ENCODE assay signal across 15 cellular contexts in genomic region chr13:75479102-75479501, GRCh38. TPM values are rescaled to one million over a fixed set of nuclear protein-coding genes. Genes with fewer than 3 reads are reported as not detected.
DNase-seq lines count a peak whose midpoint lies in the region; ATAC-seq and TF ChIP-seq lines count a peak whose summit lies in the region.
"Had no signal": no experiment of that assay in that cellular context is flagged by ENCODE, and none has a peak within 500 bp of the region (broad histone marks: within the 10 kb centered on the region; RNA-seq: fewer than 3 reads in every experiment).

No MANE protein-coding gene starts in this region.

- TF ChIP-seq CTCF in heart left ventricle (IDR thresholded peaks at IDR 0.05) (no peak), HFFc6 (IDR thresholded peaks at IDR 0.05) (no peak), dorsolateral prefrontal cortex (IDR thresholded peaks at IDR 0.05 in 54 of 56, conservative IDR thresholded peaks at IDR 0.05 in 2 of 56; ENCODE audit: low read depth in 1 of 56, partially characterized antibody in 56 of 56) (no peak)

- 32 to 39% (median 34%) methylated on average over 3 of the region's 3 CpGs for WGBS in heart left ventricle, 4 donors

- peak overlapping the region in 11 of 12 donors; percentile 7 to 92 (median 88) for H3K4me3 ChIP-seq in heart left ventricle
- peak overlapping the region in 37 of 59 donors; percentile 0 to 96 (median 83) for H3K4me3 ChIP-seq in dorsolateral prefrontal cortex
- H3K4me3 ChIP-seq in skeletal muscle tissue (ENCODE audit: low read length in 3 of 3) = peak overlapping the region; percentile 85 to 92 (median 86)

- no peak for ATAC-seq in heart left ventricle
- no peak for ATAC-seq in left cardiac atrium

- no peaks in the 10 kb centered on the region for H3K36me3 ChIP-seq in heart left ventricle
- no peaks in the 10 kb centered on the region for H3K36me3 ChIP-seq in skeletal muscle tissue (ENCODE audit: control insufficient read depth in 3 of 3, insufficient read depth in 3 of 3, low read length in 3 of 3)
- H3K36me3 ChIP-seq: ascending aorta had no signal

- peaks cover 0 to 40% (median 19%) of the 10 kb centered on the region in 12 donors for H3K4me1 ChIP-seq in heart left ventricle
- H3K4me1 ChIP-seq in skeletal muscle tissue (ENCODE audit: control insufficient read depth in 3 of 3, insufficient read depth in 3 of 3, low read length in 3 of 3) = peaks cover 10 to 18% (median 13%) of the 10 kb centered on the region in 3 donors
- H3K4me1 ChIP-seq: ascending aorta had no signal

- H3K27me3 ChIP-seq in heart left ventricle (peaks cover 0 to 7% (median 0%) of the 10 kb centered on the region in 9 donors), dorsolateral prefrontal cortex (no peaks in the 10 kb centered on the region), skeletal muscle tissue (ENCODE audit: control insufficient read depth in 3 of 3, insufficient read depth in 3 of 3, low read length in 3 of 3) (no peaks in the 10 kb centered on the region)
- H3K27me3 ChIP-seq: ascending aorta had no signal

- H3K27ac Mint-ChIP-seq in HFFc6 = no peak overlapping the region

- H3K27me3 Mint-ChIP-seq in HFFc6 (ENCODE audit: insufficient read depth) = no peaks in the 10 kb centered on the region

- DNase-seq in heart left ventricle = no peak
- no peak for DNase-seq in left cardiac atrium
- DNase-seq in HFFc6 = no peak
- no peak for DNase-seq in dorsolateral prefrontal cortex
- DNase-seq in NCI-H2171 (lab: John Stamatoyannopoulos, UW) = no peak
- DNase-seq in activated CD8-positive, alpha-beta memory T cell treated with anti-CD3 and anti-CD28 coated beads, Interleukin-2, amount 50 U/mL, for 4 hours = no peak
- no peak for DNase-seq in SKM-1 treated with dmso at 0.1 percent for 144 hours (lab: John Stamatoyannopoulos, UW; ENCODE audit: unreplicated experiment)
- DNase-seq: activated CD4-positive, alpha-beta T cell treated with anti-CD3 and anti-CD28 coated beads, Interleukin-2, amount 50 U/mL, for 4 hours; EL; NCI-H146; NCI-H69; SIG-M5; stimulated activated CD4-positive, alpha-beta T cell treated with anti-CD3 and anti-CD28 coated beads, Interleukin-15, amount 100 ng/mL, for 24 hours had no signal

- peak overlapping the region in 5 of 12 donors; percentile 26 to 91 (median 87) for H3K27ac ChIP-seq in heart left ventricle
- H3K27ac ChIP-seq in dorsolateral prefrontal cortex = peak overlapping the region in 3 of 59 donors; percentile 16 to 89 (median 30)
- H3K27ac ChIP-seq in skeletal muscle tissue (ENCODE audit: low read depth, low read length) = peak overlapping the region; percentile 83
- H3K27ac ChIP-seq: ascending aorta had no signal

- H3K9me3 ChIP-seq in heart left ventricle (no peaks in the 10 kb centered on the region), skeletal muscle tissue (ENCODE audit: control insufficient read depth in 3 of 3, low read length in 3 of 3) (no peaks in the 10 kb centered on the region)
- H3K9me3 ChIP-seq: ascending aorta had no signal

- peak overlapping the region; percentile 94 for H3K4me3 Mint-ChIP-seq in HFFc6

- H3K9ac ChIP-seq in skeletal muscle tissue (ENCODE audit: low read depth in 1 of 3, low read length in 3 of 3) = peak overlapping the region in 2 of 3 donors; percentile 52 to 81

- H3K9me3 Mint-ChIP-seq in HFFc6 = no peaks in the 10 kb centered on the region

- intact Hi-C loops in heart left ventricle (cut with DNase I) = loop anchor here in 2 of 10 donors (5.0 kb wide), 2 partner anchors 37 to 42 kb away; no protein-coding TSS in a partner anchor
- intact Hi-C loops in left cardiac atrium (cut with DNase I) = no loop called here
- intact Hi-C loops in dorsolateral prefrontal cortex (cut with DNase I) = no loop called here

- H3K4me1 Mint-ChIP-seq in HFFc6 (ENCODE audit: low read depth) = peaks cover 48% of the 10 kb centered on the region

- H3K36me3 Mint-ChIP-seq in HFFc6 (ENCODE audit: low read depth) = no peaks in the 10 kb centered on the region

- no peak for TF ChIP-seq POLR2A in heart left ventricle (IDR thresholded peaks at IDR 0.05)

RNA-seq across cellular contexts. Expression of gene TBC1D4, which starts 2.9 kb away (rescaled TPM):
- total RNA-seq in heart left ventricle (100 to 1,000 TPM in 3 of 9 donors, 10 to 100 TPM in 6; 52.9 to 158 (median 85.6) TPM), left cardiac atrium (10 to 100 TPM; 47.7 to 54.2 TPM), dorsolateral prefrontal cortex (10 to 100 TPM; 11.9 to 37.3 (median 23.9) TPM), skeletal muscle tissue (19.8 TPM)
- polyA plus RNA-seq in heart left ventricle = 10 to 100 TPM; 26.8 to 31.9 TPM
- 10 to 100 TPM; 13.6 to 20.6 (median 16.6) TPM for total RNA-seq in HFFc6 (2021; fragmentation: NEBNext Ultra II Directional; extraction: Animal tissue kit (Norgen Biotek cat#: 25700))

RNA-seq across cellular contexts. Expression of gene COMMD6, which starts 58.5 kb away (rescaled TPM):
- 100 to 1,000 TPM in 7 of 9 donors, 10 to 100 TPM in 2; 19.8 to 155 (median 126) TPM for total RNA-seq in heart left ventricle
- polyA plus RNA-seq in heart left ventricle = 100 to 1,000 TPM; 123 to 136 TPM
- 100 to 1,000 TPM; 118 to 133 TPM for total RNA-seq in left cardiac atrium
- total RNA-seq in HFFc6 (2021; fragmentation: NEBNext Ultra II Directional; extraction: Animal tissue kit (Norgen Biotek cat#: 25700)) = 100 to 1,000 TPM; 142 to 177 (median 152) TPM
- total RNA-seq in dorsolateral prefrontal cortex = 10 to 100 TPM; 34.4 to 94.2 (median 57.6) TPM
- 28.2 TPM for total RNA-seq in skeletal muscle tissue
